Comparison of ENCODE assay signal across 1 cellular context in genomic region chr4:108172780-108173598, GRCh38.
TF ChIP-seq lines count a peak whose summit lies in the region.

No MANE protein-coding gene starts in this region.

TF ChIP-seq in GM12878, 131 proteins besides CTCF, POLR2A, EP300 and RAD21 (continued from another document):
- 0 out of 2 replicates have a peak, but pooled peaks have one; percentile 23 for TF ChIP-seq ZNF687 (IDR thresholded peaks at IDR 0.05)
- no peak for TF ChIP-seq KLF5 (IDR thresholded peaks at IDR 0.05; ENCODE audit: partially characterized antibody)
- TF ChIP-seq ZBTB40 (IDR thresholded peaks at IDR 0.05; ENCODE audit: borderline replicate concordance): no peak
- no peak; the same call in 1 of the 2 replicates for TF ChIP-seq NFIC (IDR thresholded peaks at IDR 0.05; ENCODE audit: low read depth, low read length)
- peak; percentile 78 for TF ChIP-seq HDAC6 (IDR thresholded peaks at IDR 0.05; ENCODE audit: unreplicated experiment)
- 0 out of 2 replicates have a peak, but pooled peaks have one; percentile 56 for TF ChIP-seq PAX5 (IDR thresholded peaks at IDR 0.05; ENCODE audit: borderline replicate concordance, low read depth, low read length)
- TF ChIP-seq ZNF217 (IDR thresholded peaks at IDR 0.05): no peak
- 0 out of 2 replicates have a peak, but pooled peaks have one; percentile 52 for TF ChIP-seq RB1 (IDR thresholded peaks at IDR 0.05; ENCODE audit: borderline replicate concordance)
- no peak for TF ChIP-seq USF2 (IDR thresholded peaks at IDR 0.05; ENCODE audit: borderline replicate concordance, low read depth, low read length)
- peak; percentile 14; the same call in 1 of the 2 replicates for TF ChIP-seq YY1 (IDR thresholded peaks at IDR 0.05; ENCODE audit: low read depth, low read length)
- no peak for TF ChIP-seq TCF3 (IDR thresholded peaks at IDR 0.05; ENCODE audit: borderline replicate concordance, insufficient read depth, low read depth, low read length)
- no peak for TF ChIP-seq SREBF1 (IDR thresholded peaks at IDR 0.05; ENCODE audit: low read length)
- no peak for TF ChIP-seq E2F8 (IDR thresholded peaks at IDR 0.05; ENCODE audit: low read depth, partially characterized antibody)
- no peak for TF ChIP-seq NBN (IDR thresholded peaks at IDR 0.05)
- TF ChIP-seq ZBED1 (IDR thresholded peaks at IDR 0.05; ENCODE audit: borderline replicate concordance): no peak
- TF ChIP-seq ZNF384 (IDR thresholded peaks at IDR 0.05; ENCODE audit: borderline replicate concordance, low read depth, low read length): no peak
- no peak for TF ChIP-seq BACH1 (IDR thresholded peaks at IDR 0.05; ENCODE audit: borderline replicate concordance)
- no peak for TF ChIP-seq CBX5 (IDR thresholded peaks at IDR 0.05; ENCODE audit: low read depth)
- peak; percentile 95 for TF ChIP-seq TCF7 (IDR thresholded peaks at IDR 0.05; ENCODE audit: borderline replicate concordance)
- no peak for TF ChIP-seq NKRF (conservative IDR thresholded peaks at IDR 0.05)
- TF ChIP-seq BHLHE40 (IDR thresholded peaks at IDR 0.05; ENCODE audit: borderline replicate concordance in 1 of 2, low read depth in 2 of 2, low read length in 1 of 2): peak in 1 of 2 experiments; percentile 45; a peak in 1 of 4 replicates
- TF ChIP-seq CEBPB (IDR thresholded peaks at IDR 0.05; ENCODE audit: borderline replicate concordance in 1 of 2, low read depth in 2 of 2, low read length in 2 of 2): no peak
- no peak for TF ChIP-seq ATF3 (IDR thresholded peaks at IDR 0.05; ENCODE audit: borderline replicate concordance, extremely low read depth, low read depth, low read length)
- no peak for TF ChIP-seq IKZF2 (IDR thresholded peaks at IDR 0.05)
- no peak for TF ChIP-seq ESRRA (IDR thresholded peaks at IDR 0.05; ENCODE audit: low read length)
- peak; percentile 63 for TF ChIP-seq IKZF1 (conservative IDR thresholded peaks at IDR 0.05)
- no peak for TF ChIP-seq ZBTB4 (CRISPR knock-in tag; IDR thresholded peaks at IDR 0.05)
- TF ChIP-seq NFXL1 (IDR thresholded peaks at IDR 0.05; ENCODE audit: borderline replicate concordance): no peak
